Comparison of ENCODE assay signal across 8 cellular contexts in the genomic region with DNA sequence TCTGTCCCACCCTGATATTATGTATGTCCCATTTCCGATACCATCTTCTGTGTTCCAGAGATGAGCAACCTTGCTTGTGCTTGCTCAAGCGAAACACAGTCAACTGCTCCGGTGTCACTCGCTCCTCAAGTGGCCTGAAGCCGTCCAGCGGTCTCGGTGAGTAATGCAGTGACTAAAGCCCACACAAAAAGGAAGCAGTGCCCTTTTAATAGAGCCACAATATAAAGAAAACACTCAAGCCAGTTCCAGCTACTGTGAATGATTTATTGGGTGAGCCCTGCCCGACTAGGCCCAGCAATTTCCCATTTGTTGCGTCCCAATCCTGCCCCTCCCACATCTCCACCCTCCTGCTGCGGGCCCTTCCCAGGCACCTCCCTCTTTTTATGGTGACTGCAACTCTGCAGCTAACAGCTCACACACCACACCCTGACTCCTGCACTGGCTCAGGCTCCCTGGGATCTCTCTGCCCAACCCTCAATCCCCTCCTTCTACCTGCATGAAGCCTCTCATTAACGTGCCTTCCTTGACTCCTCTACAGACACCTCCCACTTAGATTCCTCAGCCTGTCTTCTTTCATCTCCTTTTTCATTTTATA. TPM values are rescaled to one million over a fixed set of nuclear protein-coding genes. Genes with fewer than 3 reads are reported as not detected.
DNase-seq lines count a peak whose midpoint lies in the region; ATAC-seq and TF ChIP-seq lines count a peak whose summit lies in the region.

No MANE protein-coding gene starts in this region.

- ATAC-seq in GM21381 (IDR thresholded peaks at IDR 0.05; ENCODE audit: unreplicated experiment) (peak; percentile 63), HG03469 (IDR thresholded peaks at IDR 0.05; ENCODE audit: unreplicated experiment) (peak; percentile 95)

- H3K27ac ChIP-seq in SJCRH30 = no peak overlapping the region
- peak overlapping the region; percentile 65 to 77 for H3K27ac ChIP-seq in right atrium auricular region
- H3K27ac ChIP-seq in ovary = no peak overlapping the region

- peak; percentile 90 for DNase-seq in DMS53 treated with DMSO at 0.1 percent for 48 hours (lab: John Stamatoyannopoulos, UW; ENCODE audit: unreplicated experiment)
- peak; percentile 12 to 16 for DNase-seq in SJCRH30
- DNase-seq in right atrium auricular region (ENCODE audit: low spot score) = peak; percentile 64
- peak; percentile 12 for DNase-seq in stromal cell of bone marrow (ENCODE audit: low read depth)
- DNase-seq in ovary = no peak
- no peak for DNase-seq in activated T-cell treated with anti-CD3 and anti-CD28 coated beads, Interleukin-2, amount 50 U/mL, for 24 hours

- no peak overlapping the region for H3K4me3 ChIP-seq in SJCRH30
- H3K4me3 ChIP-seq in right atrium auricular region = peak overlapping the region; percentile 29 to 36
- H3K4me3 ChIP-seq in ovary = no peak overlapping the region

- H3K4me1 ChIP-seq in SJCRH30 (no peaks in the 10 kb centered on the region), right atrium auricular region (peaks cover 0 to 8% of the 10 kb centered on the region in 2 donors), ovary (ENCODE audit: insufficient read depth) (no peaks in the 10 kb centered on the region)

- no peaks in the 10 kb centered on the region for H3K36me3 Mint-ChIP-seq in activated T-cell treated with anti-CD3 and anti-CD28 coated beads, Interleukin-2, amount 50 U/mL, for 24 hours (ENCODE audit: low read depth)

- H3K27ac Mint-ChIP-seq in activated T-cell treated with anti-CD3 and anti-CD28 coated beads, Interleukin-2, amount 50 U/mL, for 24 hours = no peak overlapping the region

- H3K27me3 Mint-ChIP-seq in activated T-cell treated with anti-CD3 and anti-CD28 coated beads, Interleukin-2, amount 50 U/mL, for 24 hours = no peaks in the 10 kb centered on the region

- H3K9me3 Mint-ChIP-seq in activated T-cell treated with anti-CD3 and anti-CD28 coated beads, Interleukin-2, amount 50 U/mL, for 24 hours = peaks cover 5% of the 10 kb centered on the region

- WGBS in ovary, 3 donors = 52 to 64% (median 57%) methylated on average over 11 of the region's 11 CpGs

- H3K4me1 Mint-ChIP-seq in activated T-cell treated with anti-CD3 and anti-CD28 coated beads, Interleukin-2, amount 50 U/mL, for 24 hours (ENCODE audit: low read depth) = no peaks in the 10 kb centered on the region

- no peaks in the 10 kb centered on the region for H3K36me3 ChIP-seq in SJCRH30
- no peaks in the 10 kb centered on the region for H3K36me3 ChIP-seq in right atrium auricular region
- H3K36me3 ChIP-seq in ovary = no peaks in the 10 kb centered on the region

- H3K27me3 ChIP-seq in SJCRH30 = no peaks in the 10 kb centered on the region
- no peaks in the 10 kb centered on the region for H3K27me3 ChIP-seq in right atrium auricular region
- no peaks in the 10 kb centered on the region for H3K27me3 ChIP-seq in ovary

- intact Hi-C loops in ovary (cut with DNase I) = no loop called here

- TF ChIP-seq CTCF in right atrium auricular region (IDR thresholded peaks at IDR 0.05) (no peak), ovary (IDR thresholded peaks at IDR 0.05) (no peak)

- H3K9me3 ChIP-seq in SJCRH30 (replicated peaks) (no peaks in the 10 kb centered on the region), right atrium auricular region (no peaks in the 10 kb centered on the region), ovary (no peaks in the 10 kb centered on the region)

- H3K4me3 Mint-ChIP-seq in activated T-cell treated with anti-CD3 and anti-CD28 coated beads, Interleukin-2, amount 50 U/mL, for 24 hours = no peak overlapping the region

- no peak for TF ChIP-seq EP300 in ovary (IDR thresholded peaks at IDR 0.05)

- TF ChIP-seq POLR2A in ovary (IDR thresholded peaks at IDR 0.05) = no peak

RNA-seq across cellular contexts. Expression of a gene that starts 44.2 kb away (rescaled TPM):
- total RNA-seq in SJCRH30 (2014; rRNA removed; shearing (Covaris generic)) = not detected in 2 replicates
- total RNA-seq in right atrium auricular region (10 to 100 TPM; 54.0 to 75.3 TPM), ovary (under 1 TPM in 1 of 7 donors, not detected in 6; 0.11 TPM)
- polyA plus RNA-seq in ovary = not detected

Comparison
In these comparisons a context has a peak if more than half of its experiments do, and no peak if none do; other contexts are left out.
1. DNase-seq: peak in DMS53 treated with DMSO at 0.1 percent for 48 hours (single experiment), SJCRH30 (2 of 2), right atrium auricular region (single experiment) and stromal cell of bone marrow (single experiment); none in ovary (0 of 5) and activated T-cell treated with anti-CD3 and anti-CD28 coated beads, Interleukin-2, amount 50 U/mL, for 24 hours (single experiment).
2. H3K27ac ChIP-seq: peak in right atrium auricular region (2 of 2); none in SJCRH30 (single experiment) and ovary (0 of 2).
3. H3K4me3 ChIP-seq: peak in right atrium auricular region (2 of 2); none in SJCRH30 (single experiment) and ovary (single experiment).
4. RNA of a gene that starts 44.2 kb away (total RNA-seq): 54.0 to 75.3 TPM in right atrium auricular region; not detected in SJCRH30 and 0.11 TPM in ovary; every median in the first group is over 10 times any median in the second.